Comparison of ENCODE assay signal across 8 cellular contexts in the genomic region with DNA sequence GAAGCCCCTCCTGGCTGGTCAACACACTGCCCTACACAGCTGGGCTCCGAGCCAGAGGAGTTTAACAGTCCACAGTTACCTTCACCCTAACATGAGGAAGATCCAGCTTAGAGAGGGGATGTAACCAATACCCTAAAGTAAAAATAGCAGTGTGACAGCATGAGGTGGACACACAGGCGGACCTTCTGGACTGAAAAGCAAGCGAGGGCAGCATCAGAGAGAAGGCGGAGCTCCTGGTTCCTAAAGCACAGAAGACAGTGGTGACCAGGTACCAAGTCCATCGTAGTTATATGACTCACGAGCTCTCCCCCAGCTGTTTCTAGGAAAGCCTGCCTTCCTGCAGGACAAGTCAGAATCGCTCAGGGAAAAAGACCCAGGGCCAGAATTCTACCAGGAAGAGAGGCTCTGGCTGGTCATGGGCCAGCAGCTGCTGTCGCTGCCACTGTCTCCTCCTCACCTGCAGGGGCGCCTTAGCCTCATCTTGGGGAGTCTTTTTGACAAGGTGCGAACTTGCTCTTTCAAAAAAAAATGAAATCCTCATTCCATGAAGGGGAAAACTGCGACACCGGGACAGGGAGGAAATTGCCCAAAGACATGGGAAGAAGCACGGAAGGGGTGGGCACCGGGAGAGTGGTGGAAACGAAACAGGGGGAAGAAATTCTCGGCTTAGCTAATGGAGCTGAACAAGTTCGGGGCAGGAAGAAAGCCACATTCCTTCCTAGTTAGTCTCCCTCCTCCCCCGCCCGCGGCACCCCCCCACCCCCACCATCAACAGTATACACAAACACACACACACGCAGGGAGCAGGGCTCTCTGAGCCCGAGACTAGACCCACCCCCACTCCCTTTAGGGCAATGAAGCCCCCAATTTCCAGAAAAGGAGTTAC. TPM values are rescaled to one million over a fixed set of nuclear protein-coding genes. Genes with fewer than 3 reads are reported as not detected.
A peak's percentile ranks its signal among the peaks of the same experiment; 100 is the strongest.
DNase-seq lines count a peak whose midpoint lies in the region; ATAC-seq and TF ChIP-seq lines count a peak whose summit lies in the region.

No MANE protein-coding gene starts in this region.

- ATAC-seq in GM18870 (IDR thresholded peaks at IDR 0.05; ENCODE audit: unreplicated experiment) (no peak), GM21576 (IDR thresholded peaks at IDR 0.05; ENCODE audit: unreplicated experiment) (no peak)

- peak overlapping the region; percentile 95 for H3K4me2 ChIP-seq in PC-9

- DNase-seq in COLO668 (lab: John Stamatoyannopoulos, UW; ENCODE audit: unreplicated experiment) = peak; percentile 64
- DNase-seq in HEK293T (ENCODE audit: extremely low spot score) = peak; percentile 53
- peak; percentile 82 to 88 for DNase-seq in PC-9
- peak; percentile 86 for DNase-seq in activated effector memory CD4-positive, alpha-beta T cell treated with anti-CD3 and anti-CD28 coated beads, Interleukin-2, amount 50 U/mL, for 16 hours
- peak; percentile 64 for DNase-seq in foreskin melanocyte
- peak; percentile 63 to 76 (median 71) for DNase-seq in ovary

- H3K4me3 ChIP-seq in PC-9 (peak overlapping the region; percentile 94), ovary (peak overlapping the region; percentile 94)

- POLR2A ChIA-PET in HEK293T (lab: Yijun Ruan, JAX) (interaction anchor here (0.8 to 1.9 kb wide), 6 partner anchors 8 to 51 kb away, joined by 3 to 11 read pairs (median 4); a partner anchor contains a TSS), PC-9 (lab: Charles Lee; ENCODE audit: unreplicated experiment) (interaction anchor here (0.6 to 1.1 kb wide), 4 partner anchors 24 to 51 kb away, joined by 3 to 8 read pairs (median 3); a partner anchor contains a TSS)

- 3 to 5% (median 4%) methylated on average over 22 of the region's 22 CpGs for WGBS in ovary, 3 donors

- no peak for TF ChIP-seq POLR2A in ovary (IDR thresholded peaks at IDR 0.05)

- H3K27me3 ChIP-seq in PC-9 (ENCODE audit: insufficient read depth, low read depth) (no peaks in the 10 kb centered on the region), ovary (no peaks in the 10 kb centered on the region)

- H3K4me1 ChIP-seq in PC-9 (replicated peaks; ENCODE audit: insufficient read depth) (peaks cover 49% of the 10 kb centered on the region), ovary (ENCODE audit: insufficient read depth) (peaks cover 13% of the 10 kb centered on the region)

- H4K20me1 ChIP-seq in PC-9 (ENCODE audit: insufficient read depth) = peaks cover 45% of the 10 kb centered on the region

- TF ChIP-seq EP300 in ovary (IDR thresholded peaks at IDR 0.05) = no peak

- no peaks in the 10 kb centered on the region for H3K9me2 ChIP-seq in PC-9 (ENCODE audit: insufficient read depth)

- peak overlapping the region; percentile 84 for H2AFZ ChIP-seq in PC-9

- BruUV-seq in PC-9 (replicated peaks; lab: Mats Ljungman, UMichigan) = TSS peak; percentile 44

- H3F3A ChIP-seq in PC-9 (ENCODE audit: insufficient read depth, low read depth) = peaks cover 43% of the 10 kb centered on the region

- peak; percentile 88 for TF ChIP-seq CTCF in PC-9 (conservative IDR thresholded peaks at IDR 0.05)
- peak in 2 of 3 donors; percentile 41 to 50 for TF ChIP-seq CTCF in ovary (IDR thresholded peaks at IDR 0.05)

- CTCF ChIA-PET in HEK293T (lab: Yijun Ruan, JAX) = interaction anchor here (0.6 to 2.3 kb wide), 11 partner anchors 10 to 491 kb away, joined by 3 to 6 read pairs (median 4); no protein-coding TSS in a partner anchor
- CTCF ChIA-PET in PC-9 (lab: Charles Lee) = interaction anchor here (0.6 to 1.1 kb wide), 3 partner anchors 13 to 325 kb away, joined by 3 to 5 read pairs (median 3); no protein-coding TSS in a partner anchor

- H3K27ac ChIP-seq in PC-9 = peak overlapping the region; percentile 75
- peak overlapping the region; percentile 85 to 98 for H3K27ac ChIP-seq in ovary

- no peaks in the 10 kb centered on the region for H3K36me3 ChIP-seq in PC-9 (ENCODE audit: low read depth)
- H3K36me3 ChIP-seq in ovary = no peaks in the 10 kb centered on the region

- intact Hi-C loops in PC-9 (cut with micrococcal nuclease; ENCODE audit: unreplicated experiment) (loop anchor here (5.0 kb wide), 1 partner anchor 53 kb away; no protein-coding TSS in a partner anchor), ovary (cut with DNase I) (loop anchor here in 2 of 4 donors (5.0 to 10.0 kb wide), 2 partner anchors 53 to 55 kb away; no protein-coding TSS in a partner anchor)

- H3K79me2 ChIP-seq in PC-9 (ENCODE audit: low read depth) = peaks cover 61% of the 10 kb centered on the region

- H3K9me3 ChIP-seq in PC-9 (ENCODE audit: insufficient read depth, low read depth) = no peaks in the 10 kb centered on the region
- no peaks in the 10 kb centered on the region for H3K9me3 ChIP-seq in ovary

TF ChIP-seq in HEK293T, 16 proteins besides CTCF, POLR2A, EP300 and RAD21:
- no peak for TF ChIP-seq ARNT (IDR thresholded peaks at IDR 0.05)
- TF ChIP-seq ZNF384 (IDR thresholded peaks at IDR 0.05) = 0 out of 2 replicates have a peak, but pooled peaks have one; percentile 17

RNA-seq across cellular contexts. Expression of a gene that starts 1.7 kb away (rescaled TPM):
- total RNA-seq in PC-9 (2021) (12.9 and 14.6 TPM in 2 replicates), ovary (10 to 100 TPM in 6 of 7 donors, 1 to 10 TPM in 1; 9.8 to 22.3 (median 19.8) TPM)
- polyA plus RNA-seq in ovary = 10 to 100 TPM in 1 of 2 donors, 1 to 10 TPM in 1; 1.6 to 12.3 TPM

RNA-seq across cellular contexts. Expression of a gene that starts 23.2 kb away (rescaled TPM):
- total RNA-seq in PC-9 (2021) (231 and 320 TPM in 2 replicates), ovary (100 to 1,000 TPM; 198 to 354 (median 290) TPM)
- polyA plus RNA-seq in ovary = 100 to 1,000 TPM in 1 of 2 donors, 10 to 100 TPM in 1; 14.1 to 319 TPM

RNA-seq across cellular contexts. Expression of a gene that starts 37.5 kb away (rescaled TPM):
- 97.0 and 101 TPM in 2 replicates for total RNA-seq in PC-9 (2021)
- total RNA-seq in ovary = 10 to 100 TPM; 63.5 to 76.7 (median 65.9) TPM
- 10 to 100 TPM; 52.0 to 78.3 TPM for polyA plus RNA-seq in ovary

RNA-seq across cellular contexts. Expression of a gene that starts 51.5 kb away (rescaled TPM):
- total RNA-seq in PC-9 (2021) = 1,141 and 1,151 TPM in 2 replicates
- 1,000 to 10,000 TPM; 1,269 to 1,882 (median 1,382) TPM for total RNA-seq in ovary
- polyA plus RNA-seq in ovary = 1,000 to 10,000 TPM; 1,409 to 1,581 TPM
